ENCODE assay signal across 1 cellular context in genomic region chr2:224036731-224037376, GRCh38.
TF ChIP-seq lines count a peak whose summit lies in the region.

No MANE protein-coding gene starts in this region.

TF ChIP-seq in WTC11, 78 proteins besides CTCF, POLR2A, EP300 and RAD21 (continued from another document):
- no peak for TF ChIP-seq ZMAT4 (CRISPR knock-in tag; IDR thresholded peaks at IDR 0.05)
- no peak for TF ChIP-seq GTF2I (CRISPR knock-in tag; conservative IDR thresholded peaks at IDR 0.05)
- TF ChIP-seq ZSCAN18 (CRISPR knock-in tag; IDR thresholded peaks at IDR 0.05) = no peak
- no peak for TF ChIP-seq ZBTB43 (CRISPR knock-in tag; IDR thresholded peaks at IDR 0.05)
- TF ChIP-seq ATF3 (CRISPR knock-in tag; conservative IDR thresholded peaks at IDR 0.05) = no peak
- no peak for TF ChIP-seq FOXK1 (CRISPR knock-in tag; IDR thresholded peaks at IDR 0.05)
